In the genomic region with DNA sequence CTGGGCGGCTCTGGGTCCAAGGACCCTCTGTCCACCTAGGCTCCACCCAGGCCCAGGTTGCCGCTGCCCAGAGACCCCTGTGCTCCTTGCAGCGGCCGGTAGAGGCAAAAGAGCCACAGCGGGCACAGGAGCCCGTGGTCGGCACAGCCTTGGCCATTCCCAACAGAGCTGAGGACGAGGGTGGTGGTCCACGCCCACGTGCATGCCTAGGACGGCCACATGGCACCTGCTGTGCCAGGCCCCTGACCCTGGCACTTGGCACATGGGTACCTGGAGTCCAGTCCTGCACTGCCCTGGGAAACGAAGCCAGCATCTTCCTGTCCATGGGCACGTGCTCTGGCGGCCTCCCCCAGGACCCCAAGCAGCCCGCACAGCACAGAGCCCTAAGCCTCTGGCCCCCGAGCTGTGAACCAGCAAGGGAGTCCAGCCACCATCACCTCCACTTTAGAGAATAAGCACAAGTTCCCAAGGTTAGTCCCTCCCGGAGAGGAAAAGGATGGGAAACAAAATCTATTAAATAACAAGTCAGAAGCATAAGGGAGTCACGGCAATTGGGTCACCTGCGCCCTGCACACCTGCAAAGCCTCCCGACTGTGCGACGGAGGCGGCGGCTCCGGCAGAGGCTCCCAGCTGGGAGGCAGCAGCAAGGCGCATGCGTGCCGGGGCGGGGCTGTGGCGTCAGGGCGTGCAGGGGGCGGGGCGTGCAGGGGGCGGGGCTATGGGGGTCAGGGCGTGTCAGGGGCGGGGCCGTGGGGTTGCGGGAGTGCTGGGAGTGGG, we compare ENCODE assay signal across 8 cellular contexts. TPM values are rescaled to one million over a fixed set of nuclear protein-coding genes. Genes with fewer than 3 reads are reported as not detected.
DNase-seq lines count a peak whose midpoint lies in the region; ATAC-seq, FAIRE-seq and TF ChIP-seq lines count a peak whose summit lies in the region.

No MANE protein-coding gene starts in this region.

- DNase-seq in GM10266 (ENCODE audit: extremely low spot score) (peak; percentile 90), NCI-H2029 (lab: John Stamatoyannopoulos, UW) (peak; percentile 27), activated T-cell treated with anti-CD3 and anti-CD28 coated beads for 1 hour (ENCODE audit: low read depth) (peak; percentile 75), germinal center (ENCODE audit: low spot score) (peak; percentile 79), small intestine (peak; percentile 52)

- no peaks in the 10 kb centered on the region for H3K36me3 ChIP-seq in small intestine (ENCODE audit: control insufficient read depth in 2 of 2, insufficient read depth in 2 of 2, low read length in 2 of 2)

- H3K4me1 ChIP-seq in small intestine (ENCODE audit: control insufficient read depth in 2 of 2, insufficient read depth in 1 of 2, low read depth in 1 of 2, low read length in 1 of 2): no peaks in the 10 kb centered on the region

- no peak for TF ChIP-seq CTCF in GM10266 (IDR thresholded peaks at IDR 0.05; ENCODE audit: control insufficient read depth, insufficient read depth, low read depth, missing control alignments)

- H3K9me3 ChIP-seq in small intestine (ENCODE audit: control insufficient read depth, low read depth): no peaks in the 10 kb centered on the region

- no peak overlapping the region for H3K27ac ChIP-seq in small intestine (ENCODE audit: low read depth in 1 of 2, low read length in 1 of 2)

- 39 to 66% (median 55%) methylated on average over 27 to 38 of the region's 38 CpGs for WGBS in small intestine, 3 donors

- H3K27me3 ChIP-seq in small intestine (ENCODE audit: control insufficient read depth in 2 of 2, insufficient read depth in 2 of 2, low read length in 2 of 2): no peaks in the 10 kb centered on the region

- no peak for FAIRE-seq in small intestine (lab: Jason Lieb, UNC)

- no peak for ATAC-seq in GM21529 (IDR thresholded peaks at IDR 0.05; ENCODE audit: unreplicated experiment)
- no peak for ATAC-seq in HG02798 (IDR thresholded peaks at IDR 0.05; ENCODE audit: poor library complexity, unreplicated experiment)
- ATAC-seq in HG03432 (IDR thresholded peaks at IDR 0.05; ENCODE audit: unreplicated experiment): no peak

- no peak overlapping the region for H3K4me3 ChIP-seq in small intestine (ENCODE audit: low read depth in 1 of 2, low read length in 2 of 2)

RNA-seq across cellular contexts. Expression of a gene that starts 59.1 kb away (rescaled TPM):
- 10 to 100 TPM in 1 of 3 donors, 1 to 10 TPM in 2; 3.4 to 12.0 (median 4.6) TPM for polyA plus RNA-seq in small intestine

Comparison
In these comparisons a context has a peak if more than half of its experiments do, and no peak if none do; other contexts are left out.
1. DNase-seq: peak in every context shown above with its lines; median percentile 90 in GM10266; 79 in germinal center; 75 in activated T-cell treated with anti-CD3 and anti-CD28 coated beads for 1 hour; 52 in small intestine; 27 in NCI-H2029.